In the genomic region with DNA sequence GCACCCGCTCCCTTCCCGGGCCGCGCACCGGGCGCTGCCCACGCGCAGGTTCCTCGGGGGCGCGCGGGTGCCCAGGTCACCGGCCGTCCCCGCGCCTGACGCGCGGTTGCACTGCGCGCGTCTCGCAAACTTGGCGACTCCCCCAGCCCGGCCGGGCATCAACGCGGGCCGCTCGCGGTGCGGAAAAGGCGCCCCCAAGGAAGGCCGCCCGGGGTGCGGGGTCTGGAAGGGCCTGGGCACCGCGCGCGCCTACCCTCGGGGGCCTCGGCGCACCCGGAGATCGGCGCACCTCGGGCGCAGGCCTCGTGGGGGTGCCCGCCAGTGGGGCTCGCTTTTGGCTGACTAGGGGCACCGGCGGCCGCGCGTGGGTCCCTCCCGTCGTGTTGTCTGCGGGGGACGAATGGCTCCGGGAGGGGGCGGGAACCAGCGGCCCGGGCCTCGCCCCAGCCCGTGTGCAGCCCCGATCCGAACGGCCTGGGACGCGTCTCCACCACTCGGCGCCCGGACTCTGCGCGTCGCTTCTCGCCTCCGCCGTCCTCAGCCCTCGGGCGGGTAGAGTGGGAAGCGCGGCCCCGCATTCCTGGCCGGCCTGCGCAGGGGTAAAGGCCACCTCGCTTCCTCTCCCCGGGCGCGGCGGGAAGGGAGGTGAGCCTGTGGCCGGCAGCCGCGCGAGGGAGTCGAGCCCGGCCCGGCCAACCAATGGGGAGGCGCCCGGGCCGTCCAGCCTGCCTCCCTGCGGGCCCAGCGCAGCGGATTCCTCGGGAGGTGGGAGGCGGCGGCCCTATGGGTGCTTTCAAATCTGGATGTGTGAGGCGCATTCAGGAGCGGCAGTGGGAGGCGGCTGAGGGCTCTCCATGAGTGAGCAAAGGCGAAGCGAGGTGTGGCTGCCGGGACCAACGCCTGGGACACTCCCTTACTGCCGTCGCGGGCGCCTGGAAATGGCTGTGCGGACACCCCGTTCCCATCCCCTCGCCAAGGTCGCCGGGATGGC, we compare ENCODE assay signal across 8 cellular contexts. TPM values are rescaled to one million over a fixed set of nuclear protein-coding genes. Genes with fewer than 3 reads are reported as not detected.
A peak's percentile ranks its signal among the peaks of the same experiment; 100 is the strongest.
DNase-seq lines count a peak whose midpoint lies in the region; ATAC-seq and TF ChIP-seq lines count a peak whose summit lies in the region.

No MANE protein-coding gene starts in this region.

- peak overlapping the region; percentile 49 for H3K4me3 ChIP-seq in OCI-LY7 (ENCODE audit: low read depth, low read length, poor library complexity, severe bottlenecking)
- H3K4me3 ChIP-seq in fibroblast of villous mesenchyme (ENCODE audit: low read depth, low read length): peak overlapping the region; percentile 52

- H3K9me3 ChIP-seq in OCI-LY7 (ENCODE audit: low read length): no peaks in the 10 kb centered on the region

- H4K20me1 ChIP-seq in OCI-LY7 (ENCODE audit: insufficient read depth, low read length): no peaks in the 10 kb centered on the region

- POLR2A ChIA-PET in OCI-LY7 (lab: Charles Lee): no interaction called here

- peak overlapping the region; percentile 42 for H3K4me3 Mint-ChIP-seq in osteocyte (ENCODE audit: unreplicated experiment)

- peak overlapping the region; percentile 42; the same call in 1 of the 2 replicates for H3K4me2 ChIP-seq in OCI-LY7 (ENCODE audit: low read length)

- H3K9me2 ChIP-seq in OCI-LY7 (ENCODE audit: insufficient read depth, low read length): no peaks in the 10 kb centered on the region

- BruUV-seq in OCI-LY7 (replicated peaks; lab: Mats Ljungman, UMichigan): no TSS peak

- H3K4me1 ChIP-seq in OCI-LY7 (ENCODE audit: insufficient read depth, low read length, poor library complexity, severe bottlenecking): peaks cover 6% of the 10 kb centered on the region

- TF ChIP-seq CTCF in OCI-LY7 (conservative IDR thresholded peaks at IDR 0.05; ENCODE audit: low read length): no peak
- TF ChIP-seq CTCF in fibroblast of villous mesenchyme (IDR thresholded peaks at IDR 0.05; ENCODE audit: insufficient read depth, low read depth, low read length): no peak
- TF ChIP-seq CTCF in osteocyte (IDR thresholded peaks at IDR 0.05): no peak

- no peaks in the 10 kb centered on the region for H3K36me3 ChIP-seq in OCI-LY7 (ENCODE audit: insufficient read depth, low read length)

- intact Hi-C loops in OCI-LY7 (cut with micrococcal nuclease; ENCODE audit: unreplicated experiment): no loop called here

- in situ Hi-C loops in ACHN (cut with HindIII; ENCODE audit: low pct_ligation_motif_present, low pct_unique_long_range_greater_than_20kb, low sequenced_read_pairs): no loop called here

- no peaks in the 10 kb centered on the region for H3K9me3 Mint-ChIP-seq in osteocyte (ENCODE audit: unreplicated experiment)

- H2AFZ ChIP-seq in OCI-LY7 (ENCODE audit: low read length): no peak overlapping the region

- no peak overlapping the region for H3K27ac ChIP-seq in OCI-LY7 (ENCODE audit: low read depth, low read length, poor library complexity, severe bottlenecking)

- DNase-seq in OCI-LY7 (ENCODE audit: low spot score): no peak
- DNase-seq in fibroblast of villous mesenchyme (ENCODE audit: low read depth): peak; percentile 65
- no peak for DNase-seq in osteocyte (ENCODE audit: extremely low spot score, unreplicated experiment)
- no peak for DNase-seq in ACHN
- no peak for DNase-seq in RPMI8226
- DNase-seq in mucosa of gallbladder (ENCODE audit: low spot score): no peak

- H3K79me2 ChIP-seq in OCI-LY7 (ENCODE audit: insufficient read depth, low read depth, low read length): no peaks in the 10 kb centered on the region

- H3K27ac Mint-ChIP-seq in osteocyte (ENCODE audit: unreplicated experiment): no peak overlapping the region

- ATAC-seq in GM18909 (IDR thresholded peaks at IDR 0.05; ENCODE audit: poor library complexity, unreplicated experiment): peak; percentile 16
- ATAC-seq in GM18873 (IDR thresholded peaks at IDR 0.05; ENCODE audit: low FRiP score, unreplicated experiment): no peak

- H3K36me3 Mint-ChIP-seq in osteocyte (ENCODE audit: unreplicated experiment): no peaks in the 10 kb centered on the region

- CTCF ChIA-PET in OCI-LY7 (lab: Charles Lee; ENCODE audit: unreplicated experiment): no interaction called here

- no peaks in the 10 kb centered on the region for H3K27me3 Mint-ChIP-seq in osteocyte (ENCODE audit: unreplicated experiment)

- peaks cover 48% of the 10 kb centered on the region for H3K4me1 Mint-ChIP-seq in osteocyte (ENCODE audit: unreplicated experiment)

RNA-seq across cellular contexts. Expression of a gene that starts 0.9 kb away (rescaled TPM):
- 0.57 and 1.3 TPM in 2 replicates for total RNA-seq in OCI-LY7 (2014; rRNA removed; shearing (Covaris generic))
- total RNA-seq in OCI-LY7 (2022) (0.67 and 1.1 TPM in 2 replicates), fibroblast of villous mesenchyme (13.8 and 21.3 TPM in 2 replicates), osteocyte (20.5 and 20.9 TPM in 2 replicates), mucosa of gallbladder (9.0 TPM)

RNA-seq across cellular contexts. Expression of a gene that starts 29.3 kb away (rescaled TPM):
- total RNA-seq in OCI-LY7 (2014; rRNA removed; shearing (Covaris generic)): not detected in 2 replicates
- total RNA-seq in OCI-LY7 (2022): 0.29 TPM in 1 of 2 replicates, not detected in the other
- total RNA-seq in fibroblast of villous mesenchyme: not detected in 2 replicates
- total RNA-seq in osteocyte: not detected in 2 replicates
- total RNA-seq in mucosa of gallbladder: not detected

RNA-seq across cellular contexts. Expression of a gene that starts 33.1 kb away (rescaled TPM):
- total RNA-seq in OCI-LY7 (2014; rRNA removed; shearing (Covaris generic)): 27.2 and 28.6 TPM in 2 replicates
- total RNA-seq in OCI-LY7 (2022) (47.0 and 51.0 TPM in 2 replicates), fibroblast of villous mesenchyme (103 and 115 TPM in 2 replicates), osteocyte (102 and 109 TPM in 2 replicates), mucosa of gallbladder (72.3 TPM)
